In the genomic region with DNA sequence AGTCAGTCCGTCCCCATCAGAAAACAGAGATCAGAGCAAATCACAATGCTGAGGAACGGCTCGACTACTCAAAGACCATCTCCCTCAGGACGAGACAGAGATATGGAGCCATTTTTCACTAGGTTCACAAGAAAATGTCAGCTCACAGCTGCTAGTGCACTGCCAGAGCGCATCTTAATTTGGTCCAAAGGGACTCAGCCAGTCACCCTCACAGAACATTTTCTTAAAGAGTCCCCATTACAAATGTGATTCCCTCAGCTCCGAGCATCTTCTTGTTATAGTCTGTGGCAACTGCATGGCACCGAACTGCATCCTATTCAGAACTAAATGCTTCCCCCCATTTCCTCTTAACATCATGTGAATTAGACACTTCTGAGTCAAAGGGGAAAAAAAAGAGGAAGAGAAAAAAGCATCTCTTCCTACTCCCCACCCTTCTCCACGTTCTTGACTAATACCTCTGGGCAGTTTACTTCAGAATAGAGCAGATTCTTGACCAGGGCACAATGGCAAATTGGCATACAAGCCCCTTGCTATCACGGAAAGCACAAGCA, we compare ENCODE assay signal across 1 cellular context.
A peak's percentile ranks its signal among the peaks of the same experiment; 100 is the strongest.
TF ChIP-seq lines count a peak whose summit lies in the region.

No MANE protein-coding gene starts in this region.

TF ChIP-seq in GM12878, 131 proteins besides CTCF, POLR2A, EP300 and RAD21 (continued from another document):
- TF ChIP-seq, protein P1, sequence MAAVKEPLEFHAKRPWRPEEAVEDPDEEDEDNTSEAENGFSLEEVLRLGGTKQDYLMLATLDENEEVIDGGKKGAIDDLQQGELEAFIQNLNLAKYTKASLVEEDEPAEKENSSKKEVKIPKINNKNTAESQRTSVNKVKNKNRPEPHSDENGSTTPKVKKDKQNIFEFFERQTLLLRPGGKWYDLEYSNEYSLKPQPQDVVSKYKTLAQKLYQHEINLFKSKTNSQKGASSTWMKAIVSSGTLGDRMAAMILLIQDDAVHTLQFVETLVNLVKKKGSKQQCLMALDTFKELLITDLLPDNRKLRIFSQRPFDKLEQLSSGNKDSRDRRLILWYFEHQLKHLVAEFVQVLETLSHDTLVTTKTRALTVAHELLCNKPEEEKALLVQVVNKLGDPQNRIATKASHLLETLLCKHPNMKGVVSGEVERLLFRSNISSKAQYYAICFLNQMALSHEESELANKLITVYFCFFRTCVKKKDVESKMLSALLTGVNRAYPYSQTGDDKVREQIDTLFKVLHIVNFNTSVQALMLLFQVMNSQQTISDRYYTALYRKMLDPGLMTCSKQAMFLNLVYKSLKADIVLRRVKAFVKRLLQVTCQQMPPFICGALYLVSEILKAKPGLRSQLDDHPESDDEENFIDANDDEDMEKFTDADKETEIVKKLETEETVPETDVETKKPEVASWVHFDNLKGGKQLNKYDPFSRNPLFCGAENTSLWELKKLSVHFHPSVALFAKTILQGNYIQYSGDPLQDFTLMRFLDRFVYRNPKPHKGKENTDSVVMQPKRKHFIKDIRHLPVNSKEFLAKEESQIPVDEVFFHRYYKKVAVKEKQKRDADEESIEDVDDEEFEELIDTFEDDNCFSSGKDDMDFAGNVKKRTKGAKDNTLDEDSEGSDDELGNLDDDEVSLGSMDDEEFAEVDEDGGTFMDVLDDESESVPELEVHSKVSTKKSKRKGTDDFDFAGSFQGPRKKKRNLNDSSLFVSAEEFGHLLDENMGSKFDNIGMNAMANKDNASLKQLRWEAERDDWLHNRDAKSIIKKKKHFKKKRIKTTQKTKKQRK (IDR thresholded peaks at IDR 0.05; ENCODE audit: low read depth, low read length), result no peak
- TF ChIP-seq, protein P2, sequence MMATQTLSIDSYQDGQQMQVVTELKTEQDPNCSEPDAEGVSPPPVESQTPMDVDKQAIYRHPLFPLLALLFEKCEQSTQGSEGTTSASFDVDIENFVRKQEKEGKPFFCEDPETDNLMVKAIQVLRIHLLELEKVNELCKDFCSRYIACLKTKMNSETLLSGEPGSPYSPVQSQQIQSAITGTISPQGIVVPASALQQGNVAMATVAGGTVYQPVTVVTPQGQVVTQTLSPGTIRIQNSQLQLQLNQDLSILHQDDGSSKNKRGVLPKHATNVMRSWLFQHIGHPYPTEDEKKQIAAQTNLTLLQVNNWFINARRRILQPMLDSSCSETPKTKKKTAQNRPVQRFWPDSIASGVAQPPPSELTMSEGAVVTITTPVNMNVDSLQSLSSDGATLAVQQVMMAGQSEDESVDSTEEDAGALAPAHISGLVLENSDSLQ (IDR thresholded peaks at IDR 0.05), result no peak
- TF ChIP-seq HDAC2 (IDR thresholded peaks at IDR 0.05) (no peak), IKZF1 (conservative IDR thresholded peaks at IDR 0.05) (peak; percentile 26; the same call in 1 of the 2 replicates), ZSCAN29 (IDR thresholded peaks at IDR 0.05) (no peak)
- TF ChIP-seq, protein P3, sequence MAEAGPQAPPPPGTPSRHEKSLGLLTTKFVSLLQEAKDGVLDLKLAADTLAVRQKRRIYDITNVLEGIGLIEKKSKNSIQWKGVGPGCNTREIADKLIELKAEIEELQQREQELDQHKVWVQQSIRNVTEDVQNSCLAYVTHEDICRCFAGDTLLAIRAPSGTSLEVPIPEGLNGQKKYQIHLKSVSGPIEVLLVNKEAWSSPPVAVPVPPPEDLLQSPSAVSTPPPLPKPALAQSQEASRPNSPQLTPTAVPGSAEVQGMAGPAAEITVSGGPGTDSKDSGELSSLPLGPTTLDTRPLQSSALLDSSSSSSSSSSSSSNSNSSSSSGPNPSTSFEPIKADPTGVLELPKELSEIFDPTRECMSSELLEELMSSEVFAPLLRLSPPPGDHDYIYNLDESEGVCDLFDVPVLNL (IDR thresholded peaks at IDR 0.05; ENCODE audit: low read depth, low read length), result no peak
- TF ChIP-seq, protein P4, sequence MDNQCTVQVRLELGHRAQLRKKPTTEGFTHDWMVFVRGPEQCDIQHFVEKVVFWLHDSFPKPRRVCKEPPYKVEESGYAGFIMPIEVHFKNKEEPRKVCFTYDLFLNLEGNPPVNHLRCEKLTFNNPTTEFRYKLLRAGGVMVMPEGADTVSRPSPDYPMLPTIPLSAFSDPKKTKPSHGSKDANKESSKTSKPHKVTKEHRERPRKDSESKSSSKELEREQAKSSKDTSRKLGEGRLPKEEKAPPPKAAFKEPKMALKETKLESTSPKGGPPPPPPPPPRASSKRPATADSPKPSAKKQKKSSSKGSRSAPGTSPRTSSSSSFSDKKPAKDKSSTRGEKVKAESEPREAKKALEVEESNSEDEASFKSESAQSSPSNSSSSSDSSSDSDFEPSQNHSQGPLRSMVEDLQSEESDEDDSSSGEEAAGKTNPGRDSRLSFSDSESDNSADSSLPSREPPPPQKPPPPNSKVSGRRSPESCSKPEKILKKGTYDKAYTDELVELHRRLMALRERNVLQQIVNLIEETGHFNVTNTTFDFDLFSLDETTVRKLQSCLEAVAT (IDR thresholded peaks at IDR 0.05), result no peak
- TF ChIP-seq, protein P5, sequence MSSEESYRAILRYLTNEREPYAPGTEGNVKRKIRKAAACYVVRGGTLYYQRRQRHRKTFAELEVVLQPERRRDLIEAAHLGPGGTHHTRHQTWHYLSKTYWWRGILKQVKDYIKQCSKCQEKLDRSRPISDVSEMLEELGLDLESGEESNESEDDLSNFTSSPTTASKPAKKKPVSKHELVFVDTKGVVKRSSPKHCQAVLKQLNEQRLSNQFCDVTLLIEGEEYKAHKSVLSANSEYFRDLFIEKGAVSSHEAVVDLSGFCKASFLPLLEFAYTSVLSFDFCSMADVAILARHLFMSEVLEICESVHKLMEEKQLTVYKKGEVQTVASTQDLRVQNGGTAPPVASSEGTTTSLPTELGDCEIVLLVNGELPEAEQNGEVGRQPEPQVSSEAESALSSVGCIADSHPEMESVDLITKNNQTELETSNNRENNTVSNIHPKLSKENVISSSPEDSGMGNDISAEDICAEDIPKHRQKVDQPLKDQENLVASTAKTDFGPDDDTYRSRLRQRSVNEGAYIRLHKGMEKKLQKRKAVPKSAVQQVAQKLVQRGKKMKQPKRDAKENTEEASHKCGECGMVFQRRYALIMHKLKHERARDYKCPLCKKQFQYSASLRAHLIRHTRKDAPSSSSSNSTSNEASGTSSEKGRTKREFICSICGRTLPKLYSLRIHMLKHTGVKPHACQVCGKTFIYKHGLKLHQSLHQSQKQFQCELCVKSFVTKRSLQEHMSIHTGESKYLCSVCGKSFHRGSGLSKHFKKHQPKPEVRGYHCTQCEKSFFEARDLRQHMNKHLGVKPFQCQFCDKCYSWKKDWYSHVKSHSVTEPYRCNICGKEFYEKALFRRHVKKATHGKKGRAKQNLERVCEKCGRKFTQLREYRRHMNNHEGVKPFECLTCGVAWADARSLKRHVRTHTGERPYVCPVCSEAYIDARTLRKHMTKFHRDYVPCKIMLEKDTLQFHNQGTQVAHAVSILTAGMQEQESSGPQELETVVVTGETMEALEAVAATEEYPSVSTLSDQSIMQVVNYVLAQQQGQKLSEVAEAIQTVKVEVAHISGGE (CRISPR knock-in tag; IDR thresholded peaks at IDR 0.05), result no peak
